8 cellular contexts compared by ENCODE assay signal in genomic region chr4:104967034-104967401, GRCh38.
DNase-seq lines count a peak whose midpoint lies in the region; ATAC-seq and TF ChIP-seq lines count a peak whose summit lies in the region.

No MANE protein-coding gene starts in this region.

- no peaks in the 10 kb centered on the region for H3K9me3 ChIP-seq in CD4-positive, alpha-beta memory T cell (ENCODE audit: control insufficient read depth in 1 of 2, low read length in 2 of 2)
- H3K9me3 ChIP-seq in suprapubic skin: no peaks in the 10 kb centered on the region

- H3K4me1 ChIP-seq in CD4-positive, alpha-beta memory T cell (ENCODE audit: insufficient read depth, low read length): peaks cover 14% of the 10 kb centered on the region
- peaks cover 41% of the 10 kb centered on the region for H3K4me1 ChIP-seq in suprapubic skin

- no peak for TF ChIP-seq CTCF in suprapubic skin (IDR thresholded peaks at IDR 0.05)

- TF ChIP-seq POLR2A in suprapubic skin (IDR thresholded peaks at IDR 0.05): no peak

- TF ChIP-seq EP300 in suprapubic skin (IDR thresholded peaks at IDR 0.05): no peak

- intact Hi-C loops in CD4-positive, alpha-beta memory T cell (cut with micrococcal nuclease): loop anchor here (2.0 kb wide), 1 partner anchor 36 kb away; no protein-coding TSS in a partner anchor
- intact Hi-C loops in Right ventricle myocardium inferior (cut with DNase I): no loop called here

- H3K36me3 Mint-ChIP-seq in CD4-positive, alpha-beta memory T cell: no peaks in the 10 kb centered on the region
- H3K36me3 Mint-ChIP-seq in activated naive CD8-positive, alpha-beta T cell treated with anti-CD3 and anti-CD28 coated beads, Interleukin-2, amount 50 U/mL, for 24 hours (ENCODE audit: low read depth): peaks cover 1% of the 10 kb centered on the region

- H3K4me3 Mint-ChIP-seq in CD4-positive, alpha-beta memory T cell: peak overlapping the region; percentile 60 to 85 (median 72)
- H3K4me3 Mint-ChIP-seq in activated naive CD8-positive, alpha-beta T cell treated with anti-CD3 and anti-CD28 coated beads, Interleukin-2, amount 50 U/mL, for 24 hours: peak overlapping the region; percentile 56

- H3K27me3 Mint-ChIP-seq in CD4-positive, alpha-beta memory T cell: peaks cover 0 to 2% of the 10 kb centered on the region in 2 donors
- H3K27me3 Mint-ChIP-seq in activated naive CD8-positive, alpha-beta T cell treated with anti-CD3 and anti-CD28 coated beads, Interleukin-2, amount 50 U/mL, for 24 hours: no peaks in the 10 kb centered on the region

- 23% methylated on average over 3 of the region's 3 CpGs for WGBS in suprapubic skin

- H3K27ac ChIP-seq in CD4-positive, alpha-beta memory T cell (ENCODE audit: low read depth, low read length): no peak overlapping the region
- peak overlapping the region; percentile 88 for H3K27ac ChIP-seq in suprapubic skin

- H3K4me1 Mint-ChIP-seq in CD4-positive, alpha-beta memory T cell: peaks cover 5 to 13% (median 10%) of the 10 kb centered on the region in 4 donors
- H3K4me1 Mint-ChIP-seq in activated naive CD8-positive, alpha-beta T cell treated with anti-CD3 and anti-CD28 coated beads, Interleukin-2, amount 50 U/mL, for 24 hours: peaks cover 20% of the 10 kb centered on the region

- no peak overlapping the region for H3K4me3 ChIP-seq in CD4-positive, alpha-beta memory T cell (ENCODE audit: low read length in 2 of 2)
- peak overlapping the region; percentile 25 for H3K4me3 ChIP-seq in suprapubic skin

- no peak for DNase-seq in CD4-positive, alpha-beta memory T cell
- no peak for DNase-seq in activated naive CD8-positive, alpha-beta T cell treated with anti-CD3 and anti-CD28 coated beads, Interleukin-2, amount 50 U/mL, for 24 hours
- DNase-seq in suprapubic skin (ENCODE audit: low spot score in 2 of 2) (no peak), GM19238 (ENCODE audit: insufficient read length, low spot score) (no peak), Right ventricle myocardium inferior (ENCODE audit: missing footprints) (no peak)
- no peak for DNase-seq in stimulated activated CD4-positive, alpha-beta T cell treated with anti-CD3 and anti-CD28 coated beads, Interleukin-2, amount 100 ng/mL, for 24 hours

- POLR2A ChIA-PET in CD4-positive, alpha-beta memory T cell (lab: Charles Lee; ENCODE audit: partially characterized antibody): interaction anchor here (1.7 kb wide), 1 partner anchor 36 kb away, joined by 5 read pairs; no protein-coding TSS in a partner anchor

- ATAC-seq in GM21381 (IDR thresholded peaks at IDR 0.05; ENCODE audit: unreplicated experiment): peak; percentile 24
- ATAC-seq in HG03558 (IDR thresholded peaks at IDR 0.05; ENCODE audit: extremely low read depth, unreplicated experiment): peak; percentile 0
- peak; percentile 15 for ATAC-seq in activated naive CD8-positive, alpha-beta T cell treated with anti-CD3 and anti-CD28 coated beads, Interleukin-2, amount 50 U/mL, for 24 hours
- ATAC-seq in Right ventricle myocardium inferior: no peak

- H3K36me3 ChIP-seq in CD4-positive, alpha-beta memory T cell (ENCODE audit: insufficient read depth, low read length): no peaks in the 10 kb centered on the region
- H3K36me3 ChIP-seq in suprapubic skin: no peaks in the 10 kb centered on the region

- peak overlapping the region; percentile 4 to 92 (median 85) for H3K27ac Mint-ChIP-seq in CD4-positive, alpha-beta memory T cell
- H3K27ac Mint-ChIP-seq in activated naive CD8-positive, alpha-beta T cell treated with anti-CD3 and anti-CD28 coated beads, Interleukin-2, amount 50 U/mL, for 24 hours: peak overlapping the region; percentile 87

- H3K27me3 ChIP-seq in CD4-positive, alpha-beta memory T cell (ENCODE audit: insufficient read depth, low read length): no peaks in the 10 kb centered on the region
- H3K27me3 ChIP-seq in suprapubic skin: no peaks in the 10 kb centered on the region

- peaks cover 0 to 5% (median under 1%) of the 10 kb centered on the region in 8 donors for H3K9me3 Mint-ChIP-seq in CD4-positive, alpha-beta memory T cell
- peaks cover 2% of the 10 kb centered on the region for H3K9me3 Mint-ChIP-seq in activated naive CD8-positive, alpha-beta T cell treated with anti-CD3 and anti-CD28 coated beads, Interleukin-2, amount 50 U/mL, for 24 hours

- CTCF ChIA-PET in CD4-positive, alpha-beta memory T cell (lab: Charles Lee; ENCODE audit: partially characterized antibody): interaction anchor here (0.8 kb wide), 1 partner anchor 12 kb away, joined by 3 read pairs; no protein-coding TSS in a partner anchor
